8 cellular contexts compared by ENCODE assay signal in the genomic region with DNA sequence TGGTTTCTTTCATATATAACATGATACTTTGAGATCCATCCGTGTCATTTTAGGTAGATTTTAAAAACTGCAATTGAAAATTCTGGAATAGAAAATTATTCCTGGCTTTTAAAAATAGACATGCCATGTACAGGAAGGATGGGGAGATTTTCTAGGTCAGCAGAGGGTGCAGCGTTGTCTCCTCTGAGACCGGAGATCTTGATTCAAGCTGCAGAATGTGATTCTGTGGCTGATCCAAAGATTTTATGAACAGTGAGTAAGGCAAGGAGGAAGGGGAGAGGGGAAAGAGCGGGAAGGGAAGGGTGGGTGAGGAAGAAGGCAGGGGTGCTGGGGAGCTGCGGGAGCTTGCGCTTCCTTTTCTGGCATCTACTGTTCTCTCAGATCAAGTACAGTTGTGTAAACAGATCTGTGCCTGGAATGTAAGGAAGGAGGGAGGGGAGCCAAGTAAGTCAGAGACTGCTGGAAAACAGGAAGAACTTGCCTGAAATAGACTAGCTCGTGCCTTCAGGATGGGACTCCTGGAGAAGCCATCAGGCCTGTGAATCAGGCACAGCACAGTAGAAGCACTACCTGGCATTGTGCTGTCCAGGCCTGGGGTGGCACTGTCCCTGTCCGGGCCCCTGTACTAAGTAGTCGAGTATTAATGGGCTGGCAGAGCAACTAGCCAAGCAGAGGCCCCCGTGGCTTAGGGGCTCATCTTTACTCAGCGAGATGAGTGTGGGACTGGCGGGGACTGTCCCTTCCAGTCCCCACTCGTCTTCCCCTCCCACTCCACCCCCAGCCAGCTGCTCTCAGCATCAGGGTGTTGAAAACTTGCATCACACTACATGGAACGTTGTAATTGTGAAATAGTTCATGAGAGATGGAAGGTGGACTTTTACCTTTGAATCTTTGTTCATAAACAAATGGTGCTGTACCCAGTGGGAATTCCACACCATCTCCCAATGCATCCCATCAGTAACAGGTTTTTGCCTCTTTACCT.
DNase-seq lines count a peak whose midpoint lies in the region; ATAC-seq and TF ChIP-seq lines count a peak whose summit lies in the region.

No MANE protein-coding gene starts in this region.

- no peaks in the 10 kb centered on the region for H3K9me3 ChIP-seq in RWPE2 (ENCODE audit: severe bottlenecking)
- H3K9me3 ChIP-seq in fibroblast of lung (ENCODE audit: control insufficient read depth, insufficient read depth, low read depth, low read length): no peaks in the 10 kb centered on the region

- H3K4me2 ChIP-seq in fibroblast of lung (ENCODE audit: extremely low read depth, insufficient read depth, low read length): peak overlapping the region; percentile 3

- no peak for TF ChIP-seq CTCF in RWPE2 (IDR thresholded peaks at IDR 0.05; ENCODE audit: poor library complexity, severe bottlenecking)
- no peak for TF ChIP-seq CTCF in fibroblast of lung (conservative IDR thresholded peaks at IDR 0.05 in 1 of 2, IDR thresholded peaks at IDR 0.05 in 1 of 2; ENCODE audit: low read depth in 1 of 2, low read length in 2 of 2)

- no peak overlapping the region for H3K27ac ChIP-seq in RWPE2 (ENCODE audit: poor library complexity, severe bottlenecking)
- H3K27ac ChIP-seq in fibroblast of lung (ENCODE audit: insufficient read depth, low read length): no peak overlapping the region

- H3K4me1 ChIP-seq in RWPE2 (ENCODE audit: insufficient read depth, poor library complexity, severe bottlenecking) (peaks cover 6% of the 10 kb centered on the region), fibroblast of lung (ENCODE audit: control insufficient read depth, extremely low read depth, insufficient read depth, low read length) (peaks cover 5% of the 10 kb centered on the region)

- peak overlapping the region; percentile 67 for H2AFZ ChIP-seq in fibroblast of lung (ENCODE audit: low read length)

- H3K4me3 ChIP-seq in RWPE2 (ENCODE audit: severe bottlenecking): no peak overlapping the region
- H3K4me3 ChIP-seq in fibroblast of lung (replicated peaks in 1 of 4; ENCODE audit: control extremely low read depth in 1 of 4, insufficient read depth in 1 of 4, low read depth in 3 of 4, low read length in 4 of 4): peak overlapping the region in 2 of 4 experiments; percentile 2 to 10

- H3K79me2 ChIP-seq in fibroblast of lung (ENCODE audit: control insufficient read depth, insufficient read depth, low read length): no peaks in the 10 kb centered on the region

- DNase-seq in HCEC 1CT: peak; percentile 60
- DNase-seq in RWPE2 (ENCODE audit: low spot score): no peak
- peak; percentile 77 to 93 for DNase-seq in fibroblast of lung (ENCODE audit: low read depth in 2 of 2)
- peak; percentile 59 for DNase-seq in putamen (ENCODE audit: low spot score)
- no peak for DNase-seq in KG1 (lab: John Stamatoyannopoulos, UW)

- no peaks in the 10 kb centered on the region for H4K20me1 ChIP-seq in fibroblast of lung (ENCODE audit: control insufficient read depth, extremely low read depth, insufficient read depth, low read length)

- H3K27me3 ChIP-seq in RWPE2 (ENCODE audit: insufficient read depth, poor library complexity, severe bottlenecking) (no peaks in the 10 kb centered on the region), fibroblast of lung (ENCODE audit: control insufficient read depth, insufficient read depth, low read length) (no peaks in the 10 kb centered on the region)

- ATAC-seq in RWPE2 (ENCODE audit: low read depth): peak; percentile 78
- no peak for ATAC-seq in HG03460 (IDR thresholded peaks at IDR 0.05; ENCODE audit: unreplicated experiment)
- no peak for ATAC-seq in GM21526 (IDR thresholded peaks at IDR 0.05; ENCODE audit: low FRiP score, unreplicated experiment)
- ATAC-seq in GM21723 (IDR thresholded peaks at IDR 0.05; ENCODE audit: unreplicated experiment): no peak

- no peak overlapping the region for H3K9ac ChIP-seq in fibroblast of lung (ENCODE audit: insufficient read depth, low read length)

- H3K36me3 ChIP-seq in RWPE2 (ENCODE audit: low read depth): no peaks in the 10 kb centered on the region
- no peaks in the 10 kb centered on the region for H3K36me3 ChIP-seq in fibroblast of lung (ENCODE audit: control insufficient read depth, insufficient read depth, low read length)

Comparison
In these comparisons a context has a peak if more than half of its experiments do, and no peak if none do; other contexts are left out.
1. DNase-seq: peak in HCEC 1CT (single experiment), fibroblast of lung (2 of 2) and putamen (single experiment); none in RWPE2 (single experiment) and KG1 (single experiment).